In genomic region chr12:77324763-77325468, GRCh38 we compare ENCODE assay signal across 8 cellular contexts.
DNase-seq lines count a peak whose midpoint lies in the region; TF ChIP-seq lines count a peak whose summit lies in the region.

No MANE protein-coding gene starts in this region.

- no peaks in the 10 kb centered on the region for H3K79me2 ChIP-seq in GM23248 (ENCODE audit: insufficient read depth)

- peak; percentile 36; the same call in 1 of the 2 replicates for TF ChIP-seq RAD21 in Ishikawa (IDR thresholded peaks at IDR 0.05; ENCODE audit: low read depth)

- DNase-seq in SIG-M5 treated with dmso at 0.1 percent for 504 hours (lab: John Stamatoyannopoulos, UW; ENCODE audit: unreplicated experiment) (peak; percentile 44), SIG-M5 (lab: John Stamatoyannopoulos, UW) (no peak), GM23248 (peak; percentile 91), RWPE1 (ENCODE audit: low spot score) (peak; percentile 64)
- DNase-seq in stimulated activated CD4-positive, alpha-beta T cell treated with anti-CD3 and anti-CD28 coated beads, Interleukin-15, amount 100 ng/mL, for 24 hours: peak; percentile 61

- peak overlapping the region; percentile 95 for H3K4me3 ChIP-seq in GM23248

- H3K27me3 ChIP-seq in GM23248 (replicated peaks; ENCODE audit: insufficient read depth) (0 out of 2 replicates have a peak, but pooled peaks cover 5% of the 10 kb centered on the region), layer of hippocampus (ENCODE audit: control insufficient read depth, insufficient read depth, low read length) (no peaks in the 10 kb centered on the region)

- H3K9me3 ChIP-seq in GM23248 (ENCODE audit: low read depth): no peaks in the 10 kb centered on the region

- H3K36me3 ChIP-seq in GM23248 (ENCODE audit: low read depth): no peaks in the 10 kb centered on the region

- CTCF ChIA-PET in RWPE1 (lab: Yijun Ruan, JAX): interaction anchor here (0.6 to 1.0 kb wide), 4 partner anchors 17 to 273 kb away, joined by 3 to 7 read pairs (median 4); no protein-coding TSS in a partner anchor

- H3F3A ChIP-seq in GM23248 (ENCODE audit: insufficient read depth): no peaks in the 10 kb centered on the region

- H3K9me2 ChIP-seq in GM23248 (ENCODE audit: insufficient read depth): no peaks in the 10 kb centered on the region

- H2AFZ ChIP-seq in GM23248: peak overlapping the region; percentile 95

- in situ Hi-C loops in GM23248 (cut with MboI): loop anchor here (25.0 kb wide), 1 partner anchor 362 kb away; no protein-coding TSS in a partner anchor

- no peaks in the 10 kb centered on the region for H3K4me1 ChIP-seq in GM23248 (ENCODE audit: insufficient read depth)

- TF ChIP-seq CTCF in RWPE1 (conservative IDR thresholded peaks at IDR 0.05; ENCODE audit: low read depth): peak; percentile 74

- peak overlapping the region; percentile 83 for H3K4me2 ChIP-seq in GM23248 (ENCODE audit: unreplicated experiment)

- WGBS in GM23248 (ENCODE audit: low coverage in 1 of 2, low lambda C conversion rate in 2 of 2, missing lambda C conversion rate in 2 of 2), 2 experiments: 0 to 1% methylated on average over 40 to 64 of the region's 64 CpGs

- peak overlapping the region; percentile 68 for H3K9ac ChIP-seq in GM23248

- no peak for TF ChIP-seq EP300 in Ishikawa (IDR thresholded peaks at IDR 0.05; ENCODE audit: borderline replicate concordance)

- POLR2A ChIA-PET in RWPE1 (lab: Yijun Ruan, JAX; ENCODE audit: low non-redundant PET): no interaction called here

- no peaks in the 10 kb centered on the region for H4K20me1 ChIP-seq in GM23248 (ENCODE audit: insufficient read depth)

- H3K27ac ChIP-seq in GM23248 (no peak overlapping the region), RWPE1 (no peak overlapping the region), cingulate gyrus (ENCODE audit: low read depth, low read length) (peak overlapping the region; percentile 78), layer of hippocampus (ENCODE audit: low read depth, low read length) (peak overlapping the region; percentile 67)

TF ChIP-seq in Ishikawa, 13 proteins besides CTCF, POLR2A, EP300 and RAD21:
- TF ChIP-seq TCF12 (IDR thresholded peaks at IDR 0.05; ENCODE audit: low read depth) (no peak), ZBTB7A (IDR thresholded peaks at IDR 0.05; ENCODE audit: low read depth) (no peak), CEBPB (IDR thresholded peaks at IDR 0.05) (no peak), FOXM1 (IDR thresholded peaks at IDR 0.05; ENCODE audit: borderline replicate concordance, low read depth) (no peak), YY1 (IDR thresholded peaks at IDR 0.05; ENCODE audit: low read depth) (no peak), TEAD4 (IDR thresholded peaks at IDR 0.05) (no peak), CREB1 (IDR thresholded peaks at IDR 0.05; ENCODE audit: low read depth) (no peak), NFIC (IDR thresholded peaks at IDR 0.05) (no peak), REST (IDR thresholded peaks at IDR 0.05; ENCODE audit: low read depth) (no peak), MAX (IDR thresholded peaks at IDR 0.05) (no peak), TAF1 (IDR thresholded peaks at IDR 0.05; ENCODE audit: low read depth) (no peak), USF1 (IDR thresholded peaks at IDR 0.05) (no peak), EGR1 (IDR thresholded peaks at IDR 0.05) (no peak)

Comparison
In these comparisons a context has a peak if more than half of its experiments do, and no peak if none do; other contexts are left out.
1. H3K27ac ChIP-seq: peak in cingulate gyrus (single experiment) and layer of hippocampus (single experiment); none in GM23248 (single experiment) and RWPE1 (single experiment).